In genomic region chr3:35408882-35409281, GRCh38 we compare ENCODE assay signal across 36 cellular contexts.
"Had no signal": no experiment of that assay in that cellular context is flagged by ENCODE, and none has a peak within 500 bp of the region (broad histone marks: within the 10 kb centered on the region; RNA-seq: fewer than 3 reads in every experiment).

No MANE protein-coding gene starts in this region.

- H3K9ac ChIP-seq: KMS-11 had no signal

- H3K4me3 ChIP-seq: MG63 had no signal

- DNase-seq: Karpas-422, Kasumi-1, MG63, MM.1S, MV-4-11, NCI-H1048, NCI-H1092, NCI-H1092 treated with DMSO at 0.1 percent for 48 hours, NCI-H1105, NCI-H1105 treated with DMSO at 0.1 percent for 48 hours, NCI-H1417, NCI-H1417 treated with DMSO at 0.1 percent for 48 hours, NCI-H1436, NCI-H1436 treated with DMSO at 0.1 percent for 48 hours, NCI-H146, NCI-H1694, NCI-H1694 treated with DMSO at 0.1 percent for 48 hours, NCI-H187, NCI-H187 treated with DMSO at 0.1 percent for 48 hours, NCI-H2029, NCI-H2029 treated with DMSO at 0.1 percent for 48 hours, NCI-H2081, NCI-H2081 treated with DMSO at 0.1 percent for 48 hours, NCI-H2107, NCI-H2171, NCI-H2171 treated with DMSO at 0.1 percent for 48 hours, NCI-H2227 treated with DMSO at 0.1 percent for 48 hours, NCI-H226, NCI-H345, NCI-H446, NCI-H446 treated with DMSO at 0.1 percent for 48 hours, NCI-H510A, NCI-H510A treated with DMSO at 0.1 percent for 48 hours, NCI-H524, NCI-H524 treated with DMSO at 0.1 percent for 48 hours had no signal

- H3K4me2 ChIP-seq: KMS-11 had no signal

- H3K27me3 ChIP-seq: MG63 had no signal

- H3K27ac ChIP-seq: KMS-11 had no signal

- H3K9me3 ChIP-seq: MG63 had no signal

- H3K36me3 ChIP-seq: MG63 had no signal
